In the genomic region with DNA sequence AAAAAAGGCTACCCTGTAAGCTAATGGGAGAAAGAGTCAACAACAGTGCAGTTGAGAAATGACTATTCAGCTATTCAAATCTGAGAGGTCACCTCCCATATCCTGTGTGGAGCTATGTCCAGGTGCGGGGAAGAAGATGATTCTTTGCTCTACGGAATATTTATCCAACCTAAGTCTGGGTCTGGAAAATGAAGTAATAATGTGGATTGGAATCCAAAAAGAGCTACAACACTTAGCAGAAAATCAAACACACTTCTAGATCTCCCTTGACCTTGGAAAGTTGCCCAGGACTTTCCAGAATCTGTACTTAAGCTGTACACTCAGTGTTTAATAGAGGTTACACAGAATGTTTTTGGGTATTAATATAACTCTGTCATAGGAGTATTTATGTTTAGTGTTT, we compare ENCODE assay signal across 27 cellular contexts.
DNase-seq lines count a peak whose midpoint lies in the region; ATAC-seq and TF ChIP-seq lines count a peak whose summit lies in the region.
"Had no signal": no experiment of that assay in that cellular context is flagged by ENCODE, and none has a peak within 500 bp of the region (broad histone marks: within the 10 kb centered on the region; RNA-seq: fewer than 3 reads in every experiment).

No MANE protein-coding gene starts in this region.

- no peak overlapping the region for H3K23ac ChIP-seq in mesenchymal stem cell (ENCODE audit: low read length in 2 of 2)

- H4K8ac ChIP-seq in mesenchymal stem cell (ENCODE audit: low read length) = no peak overlapping the region

- H2AK5ac ChIP-seq in mesenchymal stem cell (ENCODE audit: low read length, severe bottlenecking) = no peak overlapping the region

- H3K9me3 ChIP-seq in mesenchymal stem cell (ENCODE audit: control insufficient read depth, low read length) = no peaks in the 10 kb centered on the region
- H3K9me3 ChIP-seq: heart right ventricle, left ventricle myocardium inferior, right atrium auricular region had no signal

- no peaks in the 10 kb centered on the region for H3K36me3 ChIP-seq in mesenchymal stem cell (ENCODE audit: control insufficient read depth in 1 of 2, insufficient read depth in 2 of 2, low read depth in 1 of 2, low read length in 2 of 2)
- H3K36me3 ChIP-seq: heart right ventricle, left ventricle myocardium inferior, right atrium auricular region, SJCRH30 had no signal

- no peak overlapping the region for H4K91ac ChIP-seq in mesenchymal stem cell (ENCODE audit: low read length)

- no peak overlapping the region for H3K14ac ChIP-seq in mesenchymal stem cell (ENCODE audit: low read length in 2 of 2)

- H3K18ac ChIP-seq in mesenchymal stem cell (ENCODE audit: low read depth in 1 of 2, low read length in 2 of 2) = no peak overlapping the region

- H3K4me3 ChIP-seq in AG10803 (ENCODE audit: low read length) (no peak overlapping the region), mesenchymal stem cell (ENCODE audit: insufficient read depth in 1 of 2, low read depth in 1 of 2, low read length in 2 of 2) (no peak overlapping the region)
- H3K4me3 ChIP-seq: GM23338, heart right ventricle, left ventricle myocardium inferior, right atrium auricular region, SJCRH30 had no signal

- no peak overlapping the region for H2BK5ac ChIP-seq in mesenchymal stem cell (ENCODE audit: low read depth, low read length, poor library complexity, severe bottlenecking)

- no peaks in the 10 kb centered on the region for H3K79me1 ChIP-seq in mesenchymal stem cell (replicated peaks; ENCODE audit: low read length, poor library complexity, severe bottlenecking)

- WGBS in mesenchymal stem cell = no CpG with 5 or more reads among the region's 2 CpGs

- DNase-seq in AG10803 (ENCODE audit: low read depth) (peak; percentile 9), NCI-H226 (peak; percentile 21), fibroblast of gingiva (ENCODE audit: low read depth) (peak; percentile 33), mesenchymal stem cell (peak; percentile 74), foreskin keratinocyte (no peak), NCI-H345 treated with DMSO at 0.1 percent for 48 hours (lab: John Stamatoyannopoulos, UW; ENCODE audit: unreplicated experiment) (no peak)
- DNase-seq: ACHN; activated CD4-positive, alpha-beta T cell treated with anti-CD3 and anti-CD28 coated beads, Interleukin-2, amount 10 ng/mL, durations not matched to agents 7 days and 5 days; activated naive CD8-positive, alpha-beta T cell treated with anti-CD3 and anti-CD28 coated beads, Interleukin-2, amount 50 U/mL, for 24 hours; cerebellar nuclear complex; effector CD4-positive, alpha-beta T cell; GDM1; heart right ventricle; KG1; left ventricle myocardium inferior; NCI-H1930; NCI-H446 treated with DMSO at 0.1 percent for 48 hours; NK-92 treated with Interleukin-12 subunit alpha and Interleukin-12 subunit beta, amount 100 ng/mL, for 24 hours; occipital lobe; SJCRH30 had no signal

- H3K27me3 ChIP-seq in mesenchymal stem cell (ENCODE audit: control insufficient read depth in 1 of 2, insufficient read depth in 1 of 2, low read length in 2 of 2) = no peaks in the 10 kb centered on the region
- H3K27me3 ChIP-seq in foreskin keratinocyte = no peaks in the 10 kb centered on the region
- H3K27me3 ChIP-seq: heart right ventricle, right atrium auricular region, SJCRH30 had no signal

- ATAC-seq in HG02852 (IDR thresholded peaks at IDR 0.05; ENCODE audit: unreplicated experiment) (no peak), GM19035 (IDR thresholded peaks at IDR 0.05; ENCODE audit: unreplicated experiment) (no peak), foreskin keratinocyte (no peak)
- ATAC-seq: activated naive CD8-positive, alpha-beta T cell treated with anti-CD3 and anti-CD28 coated beads, Interleukin-2, amount 50 U/mL, for 24 hours; esophagus mucosa; GM23338; Panc1 had no signal

- no peak overlapping the region for H3K9ac ChIP-seq in mesenchymal stem cell (ENCODE audit: low read length)

- H3K4ac ChIP-seq in mesenchymal stem cell (ENCODE audit: low read depth in 1 of 2, low read length in 2 of 2) = no peak overlapping the region

- H3K4me1 ChIP-seq in mesenchymal stem cell (ENCODE audit: control insufficient read depth, insufficient read depth, low read depth, low read length) (no peaks in the 10 kb centered on the region), foreskin keratinocyte (no peaks in the 10 kb centered on the region)
- H3K4me1 ChIP-seq: left ventricle myocardium inferior, right atrium auricular region, SJCRH30 had no signal

- no peak overlapping the region for H3K4me2 ChIP-seq in mesenchymal stem cell (ENCODE audit: low read length, poor library complexity, severe bottlenecking)
- H3K4me2 ChIP-seq: GM23338 had no signal

- H2BK120ac ChIP-seq in mesenchymal stem cell (ENCODE audit: low read depth, low read length) = no peak overlapping the region

- no peak overlapping the region for H2BK12ac ChIP-seq in mesenchymal stem cell (ENCODE audit: low read length in 2 of 2)

- H3K27ac ChIP-seq in mesenchymal stem cell (ENCODE audit: low read length, poor library complexity, severe bottlenecking) (no peak overlapping the region), foreskin keratinocyte (no peak overlapping the region)
- H3K27ac ChIP-seq: C4-2B, heart right ventricle, left ventricle myocardium inferior, right atrium auricular region, SJCRH30 had no signal

- no peak for TF ChIP-seq CTCF in AG10803 (conservative IDR thresholded peaks at IDR 0.05; ENCODE audit: low read length)
- TF ChIP-seq CTCF in foreskin keratinocyte (conservative IDR thresholded peaks at IDR 0.05) = no peak

- H2BK15ac ChIP-seq in mesenchymal stem cell (ENCODE audit: low read depth, poor library complexity, severe bottlenecking) = no peak overlapping the region

- H2AFZ ChIP-seq in mesenchymal stem cell (ENCODE audit: low read depth, low read length) = no peak overlapping the region
- H2AFZ ChIP-seq: GM23338 had no signal

Comparison
In these comparisons a context has a peak if more than half of its experiments do, and no peak if none do; other contexts are left out.
1. DNase-seq: peak in AG10803 (single experiment), NCI-H226 (single experiment), fibroblast of gingiva (single experiment) and mesenchymal stem cell (single experiment); none in foreskin keratinocyte (0 of 2) and NCI-H345 treated with DMSO at 0.1 percent for 48 hours (single experiment).